In the genomic region with DNA sequence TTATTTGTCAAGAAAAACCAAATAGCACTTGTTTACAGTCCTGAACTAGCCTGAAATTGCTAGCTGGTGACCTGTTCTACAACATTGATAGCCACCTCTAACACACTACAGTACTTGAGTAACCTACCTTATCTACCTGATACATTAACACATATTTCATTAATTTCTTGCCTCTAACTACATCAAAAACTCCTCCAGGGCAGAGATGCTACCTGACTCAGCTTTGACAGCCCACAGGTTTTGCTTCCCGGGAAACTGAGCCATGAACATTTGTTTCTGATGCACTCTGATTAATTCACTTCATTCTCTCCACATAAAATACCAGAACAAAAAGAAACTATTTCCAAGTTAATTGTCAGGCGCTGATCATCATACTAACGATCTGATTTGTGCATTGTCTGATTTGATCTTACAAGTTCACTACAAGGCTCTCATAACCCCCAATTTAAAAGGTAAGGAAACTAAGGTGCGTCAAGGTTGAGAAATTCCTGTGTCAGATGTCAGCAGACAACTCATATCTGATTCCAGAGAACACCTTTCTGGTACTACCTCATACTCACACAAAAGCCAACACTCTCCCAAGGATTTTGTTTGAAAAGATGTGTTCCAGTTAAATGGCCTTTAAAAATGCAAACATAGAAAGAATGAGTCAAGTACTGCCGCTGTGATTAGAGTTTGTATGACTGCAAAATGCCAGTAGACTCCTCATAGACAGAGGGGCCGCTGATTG, we compare ENCODE assay signal across 20 cellular contexts.
"Had no signal": no experiment of that assay in that cellular context is flagged by ENCODE, and none has a peak within 500 bp of the region (broad histone marks: within the 10 kb centered on the region; RNA-seq: fewer than 3 reads in every experiment).

No MANE protein-coding gene starts in this region.

- H3K27me3 ChIP-seq: esophagus squamous epithelium, neural progenitor cell, right lobe of liver, thyroid gland had no signal

- H3K36me3 ChIP-seq: esophagus squamous epithelium, left lung, neural progenitor cell, right lobe of liver, stomach, thyroid gland had no signal

- H3K27ac ChIP-seq: esophagus squamous epithelium, left lung, neural progenitor cell, parathyroid adenoma, right lobe of liver, stomach, thyroid gland had no signal

- DNase-seq: cerebellar nuclear complex; cortex of kidney; effector memory CD8-positive, alpha-beta T cell; esophagus squamous epithelium; left cardiac atrium; left lung; mesendoderm; midbrain; naive thymus-derived CD4-positive, alpha-beta T cell; right lobe of liver; small intestine; stimulated activated CD4-positive, alpha-beta T cell treated with anti-CD3 and anti-CD28 coated beads, Interleukin-12 subunit alpha, Interleukin-12 subunit beta, amount 100 ng/mL, for 4 hours; stimulated activated CD4-positive, alpha-beta T cell treated with anti-CD3 and anti-CD28 coated beads, Interleukin-1b, Interleukin-23, amount 100 ng/mL, for 48 hours; stimulated activated CD4-positive, alpha-beta T cell treated with anti-CD3 and anti-CD28 coated beads, Interleukin-4, amount 100 ng/mL, for 24 hours; stimulated activated naive CD4-positive, alpha-beta T cell treated with Interleukin-2 at 50 U/mL for 16 hours; stomach had no signal

- H3K4me3 ChIP-seq: esophagus squamous epithelium, left lung, neural progenitor cell, right lobe of liver, stomach, thyroid gland had no signal

- H3K9me3 ChIP-seq: esophagus squamous epithelium, left lung, right lobe of liver, thyroid gland had no signal

- H3K4me1 ChIP-seq: left lung, neural progenitor cell, parathyroid adenoma, right lobe of liver, stomach, thyroid gland had no signal

- ATAC-seq: effector memory CD8-positive, alpha-beta T cell; left cardiac atrium; left lung; naive thymus-derived CD4-positive, alpha-beta T cell; right lobe of liver; stimulated activated effector memory CD8-positive, alpha-beta T cell treated with anti-CD3 and anti-CD28 coated beads, Interleukin-12 subunit alpha, Interleukin-12 subunit beta, amount 100 ng/mL, for 72 hours had no signal
